ENCODE assay signal across 8 cellular contexts in the genomic region with DNA sequence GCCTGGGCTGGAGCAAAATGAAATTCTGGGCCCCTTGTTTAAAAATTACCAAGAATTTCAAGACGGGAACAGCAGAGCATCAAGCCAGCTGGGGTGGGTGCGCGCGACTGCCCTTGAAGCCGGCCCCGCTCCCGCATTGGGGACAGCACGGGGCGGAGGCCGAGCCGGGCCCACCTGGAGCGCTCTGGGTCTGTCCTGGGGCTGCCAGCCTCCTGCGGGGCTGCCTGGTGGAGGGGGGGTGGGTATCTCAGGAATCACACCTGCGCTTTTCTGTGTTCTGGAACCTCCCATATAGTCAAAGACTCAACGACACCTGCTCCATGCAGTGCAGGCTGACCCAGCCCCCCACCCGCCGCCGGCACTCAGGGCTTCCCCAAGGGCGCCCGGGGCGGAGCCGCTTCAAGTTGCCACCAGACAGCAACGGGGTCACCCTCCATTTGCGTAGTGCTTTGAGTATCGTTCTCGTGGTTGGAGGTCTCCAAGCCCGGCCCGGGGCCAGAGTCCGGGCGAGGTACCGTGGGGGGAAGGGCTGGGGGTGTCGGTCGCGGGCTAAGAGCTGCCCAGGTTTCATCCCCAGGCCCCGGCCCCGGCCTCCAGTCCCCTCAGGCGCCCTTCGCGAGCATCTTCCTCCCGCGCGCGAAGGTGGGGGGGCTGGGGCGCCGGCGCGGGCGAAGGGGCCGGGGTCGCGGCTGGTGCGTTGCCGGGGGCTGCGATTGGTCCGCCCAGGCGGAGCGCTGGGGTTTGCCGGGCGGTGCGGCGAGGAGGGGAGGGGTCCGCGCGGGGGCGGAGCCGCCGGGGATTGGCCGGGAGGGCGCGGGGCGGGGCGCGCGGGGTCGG. TPM values are rescaled to one million over a fixed set of nuclear protein-coding genes. Genes with fewer than 3 reads are reported as not detected.
A peak's percentile ranks its signal among the peaks of the same experiment; 100 is the strongest.
DNase-seq lines count a peak whose midpoint lies in the region; ATAC-seq and TF ChIP-seq lines count a peak whose summit lies in the region.

No MANE protein-coding gene starts in this region.

- no peaks in the 10 kb centered on the region for H3K36me3 Mint-ChIP-seq in brain
- H3K36me3 Mint-ChIP-seq in naive thymus-derived CD8-positive, alpha-beta T cell = no peaks in the 10 kb centered on the region

- in situ Hi-C loops in KBM-7 (cut with MboI; ENCODE audit: low pct_unique_long_range_greater_than_20kb, low sequenced_read_pairs) = no loop called here

- no peaks in the 10 kb centered on the region for H3K9me3 Mint-ChIP-seq in brain
- no peaks in the 10 kb centered on the region for H3K9me3 Mint-ChIP-seq in naive thymus-derived CD8-positive, alpha-beta T cell

- peaks cover 49% of the 10 kb centered on the region for H3K4me1 Mint-ChIP-seq in brain
- H3K4me1 Mint-ChIP-seq in naive thymus-derived CD8-positive, alpha-beta T cell = peaks cover 6 to 22% (median 14%) of the 10 kb centered on the region in 4 donors

- peak overlapping the region; percentile 72 to 82 (median 80) for H3K4me3 Mint-ChIP-seq in brain
- H3K4me3 Mint-ChIP-seq in naive thymus-derived CD8-positive, alpha-beta T cell = peak overlapping the region; percentile 58 to 85 (median 72)

- peak; percentile 34 to 45 for ATAC-seq in naive thymus-derived CD8-positive, alpha-beta T cell
- ATAC-seq in GM21825 (IDR thresholded peaks at IDR 0.05; ENCODE audit: unreplicated experiment) = no peak

- POLR2A ChIA-PET in naive thymus-derived CD8-positive, alpha-beta T cell (lab: Charles Lee) = interaction anchor here (0.9 to 1.7 kb wide), 4 partner anchors 12 to 202 kb away, joined by 3 to 6 read pairs (median 5); a partner anchor contains a TSS

- peaks cover 7% of the 10 kb centered on the region for H3K27me3 Mint-ChIP-seq in brain
- peaks cover 0 to 7% (median 0%) of the 10 kb centered on the region in 5 donors for H3K27me3 Mint-ChIP-seq in naive thymus-derived CD8-positive, alpha-beta T cell

- peak overlapping the region in 1 of 5 experiments; percentile 36 for H3K27ac Mint-ChIP-seq in brain
- H3K27ac Mint-ChIP-seq in naive thymus-derived CD8-positive, alpha-beta T cell = no peak overlapping the region

- TF ChIP-seq CTCF in GM10266 (IDR thresholded peaks at IDR 0.05; ENCODE audit: control insufficient read depth, insufficient read depth, low read depth, missing control alignments) (no peak), brain (conservative IDR thresholded peaks at IDR 0.05) (no peak)

- DNase-seq in GM10266 (ENCODE audit: extremely low spot score) (peak; percentile 87), NCI-H2171 (lab: John Stamatoyannopoulos, UW) (peak; percentile 28), KBM-7 (no peak), epidermal melanocyte (ENCODE audit: insufficient read length, low spot score) (no peak), OCI-M1 (lab: John Stamatoyannopoulos, UW) (no peak)
- peak in 3 of 10 donors; percentile 29 to 38 (median 38) for DNase-seq in naive thymus-derived CD8-positive, alpha-beta T cell

RNA-seq across cellular contexts. Expression of a gene that starts 6.6 kb away (rescaled TPM):
- 23.3 TPM for polyA plus RNA-seq in brain (ENCODE audit: insufficient read depth, low read depth, low replicate concordance)
- total RNA-seq in naive thymus-derived CD8-positive, alpha-beta T cell = 1 to 10 TPM; 6.0 to 8.9 TPM
- polyA plus RNA-seq in naive thymus-derived CD8-positive, alpha-beta T cell = 10 to 100 TPM in 1 of 3 donors, 1 to 10 TPM in 2; 7.2 to 12.8 (median 8.3) TPM

RNA-seq across cellular contexts. Expression of a gene that starts 6.9 kb away (rescaled TPM):
- polyA plus RNA-seq in brain (ENCODE audit: insufficient read depth, low read depth, low replicate concordance) = 104 TPM
- 10 to 100 TPM; 50.3 to 50.6 TPM for total RNA-seq in naive thymus-derived CD8-positive, alpha-beta T cell
- polyA plus RNA-seq in naive thymus-derived CD8-positive, alpha-beta T cell = 100 to 1,000 TPM in 1 of 3 donors, 10 to 100 TPM in 2; 96.5 to 102 (median 99.7) TPM

RNA-seq across cellular contexts. Expression of a gene that starts 16.5 kb away (rescaled TPM):
- 114 TPM for polyA plus RNA-seq in brain (ENCODE audit: insufficient read depth, low read depth, low replicate concordance)
- total RNA-seq in naive thymus-derived CD8-positive, alpha-beta T cell = 10 to 100 TPM; 20.8 to 24.3 TPM
- polyA plus RNA-seq in naive thymus-derived CD8-positive, alpha-beta T cell = 10 to 100 TPM in 2 of 3 donors, 1 to 10 TPM in 1; 9.4 to 11.2 (median 10.2) TPM

RNA-seq across cellular contexts. Expression of a gene that starts 21.5 kb away (rescaled TPM):
- polyA plus RNA-seq in brain (ENCODE audit: insufficient read depth, low read depth, low replicate concordance) = 3.1 TPM
- under 1 TPM; 0.60 to 0.85 TPM for total RNA-seq in naive thymus-derived CD8-positive, alpha-beta T cell
- under 1 TPM in 1 of 3 donors, not detected in 2; 0.18 TPM for polyA plus RNA-seq in naive thymus-derived CD8-positive, alpha-beta T cell

RNA-seq across cellular contexts. Expression of a gene that starts 30.5 kb away (rescaled TPM):
- polyA plus RNA-seq in brain (ENCODE audit: insufficient read depth, low read depth, low replicate concordance) = 67.9 TPM
- 100 to 1,000 TPM; 248 to 251 TPM for total RNA-seq in naive thymus-derived CD8-positive, alpha-beta T cell
- polyA plus RNA-seq in naive thymus-derived CD8-positive, alpha-beta T cell = 10 to 100 TPM; 20.5 to 42.7 (median 31.5) TPM

Comparison
In these comparisons a context has a peak if more than half of its experiments do, and no peak if none do; other contexts are left out.
1. DNase-seq: peak in GM10266 (single experiment) and NCI-H2171 (single experiment); none in KBM-7 (single experiment), epidermal melanocyte (single experiment) and OCI-M1 (single experiment).